1 cellular context compared by ENCODE assay signal in the genomic region with DNA sequence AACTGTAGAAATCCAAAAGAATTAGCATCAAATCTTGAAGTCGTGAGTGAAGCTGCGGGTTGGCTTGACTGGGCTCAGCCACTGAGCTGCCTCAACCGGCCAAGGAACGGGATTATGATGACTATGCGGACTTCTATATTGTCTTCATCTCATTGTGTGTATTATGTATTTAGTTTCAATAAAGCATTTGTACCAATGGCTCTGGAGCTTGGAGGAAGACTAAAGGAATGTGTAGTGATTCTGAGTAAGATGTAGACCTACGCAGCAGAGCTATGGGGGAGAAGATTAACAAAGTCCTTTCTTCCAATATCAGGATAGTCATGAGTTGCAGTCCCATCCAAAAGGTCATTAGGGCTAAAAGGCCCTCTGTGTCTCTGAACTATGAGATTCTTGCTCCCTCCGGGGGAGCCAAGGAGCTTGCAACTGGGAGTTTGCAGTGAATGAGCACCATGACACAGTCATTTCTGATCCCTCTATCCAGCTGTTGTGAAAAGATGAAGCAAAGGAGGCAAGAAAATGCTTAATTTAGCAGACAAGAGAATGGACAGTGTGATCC.
TF ChIP-seq lines count a peak whose summit lies in the region.

No MANE protein-coding gene starts in this region.

TF ChIP-seq in GM12878, 131 proteins besides CTCF, POLR2A, EP300 and RAD21:
- TF ChIP-seq PML (IDR thresholded peaks at IDR 0.05; ENCODE audit: low read length), result 0 out of 2 replicates have a peak, but pooled peaks have one; percentile 3
- TF ChIP-seq NKRF (conservative IDR thresholded peaks at IDR 0.05), result no peak
